ENCODE assay signal across 14 cellular contexts in genomic region chr17:32492281-32492623, GRCh38.
DNase-seq lines count a peak whose midpoint lies in the region; ATAC-seq lines count a peak whose summit lies in the region.
"Had no signal": no experiment of that assay in that cellular context is flagged by ENCODE, and none has a peak within 500 bp of the region (broad histone marks: within the 10 kb centered on the region; RNA-seq: fewer than 3 reads in every experiment).

No MANE protein-coding gene starts in this region.

- peak overlapping the region; percentile 76 for H3K27ac ChIP-seq in SK-N-MC
- peak overlapping the region; percentile 65 for H3K27ac ChIP-seq in cingulate gyrus (ENCODE audit: low read depth, low read length)
- H3K27ac ChIP-seq: uterus had no signal

- H3K36me3 ChIP-seq in SK-N-MC (ENCODE audit: insufficient read depth, low read length), result peaks cover 28% of the 10 kb centered on the region
- H3K36me3 ChIP-seq: uterus had no signal

- H3K27me3 Mint-ChIP-seq in activated naive CD4-positive, alpha-beta T cell treated with anti-CD3 and anti-CD28 coated beads, Interleukin-2, amount 10 ng/mL, durations not matched to agents 7 days and 5 days, result peaks cover 7% of the 10 kb centered on the region
- no peaks in the 10 kb centered on the region for H3K27me3 Mint-ChIP-seq in stimulated activated naive CD8-positive, alpha-beta T cell treated with anti-CD3 and anti-CD28 coated beads, Interleukin-15, amount 100 ng/mL, for 72 hours

- H3K4me1 Mint-ChIP-seq in activated naive CD4-positive, alpha-beta T cell treated with anti-CD3 and anti-CD28 coated beads, Interleukin-2, amount 10 ng/mL, durations not matched to agents 7 days and 5 days, result peaks cover 72% of the 10 kb centered on the region
- peaks cover 90% of the 10 kb centered on the region for H3K4me1 Mint-ChIP-seq in stimulated activated naive CD8-positive, alpha-beta T cell treated with anti-CD3 and anti-CD28 coated beads, Interleukin-15, amount 100 ng/mL, for 72 hours

- H3K4me3 ChIP-seq in SK-N-MC, result peak overlapping the region; percentile 35; the same call in 1 of the 2 replicates
- H3K4me3 ChIP-seq: uterus had no signal

- no peak overlapping the region for H3K9ac ChIP-seq in SK-N-MC (ENCODE audit: insufficient read length)

- H3K9me3 ChIP-seq in SK-N-MC (ENCODE audit: low read depth, low read length), result no peaks in the 10 kb centered on the region
- H3K9me3 ChIP-seq: uterus had no signal

- CTCF ChIA-PET in activated naive CD4-positive, alpha-beta T cell treated with anti-CD3 and anti-CD28 coated beads, Interleukin-2, amount 10 ng/mL, durations not matched to agents 7 days and 5 days (lab: Charles Lee), result interaction anchor here (0.9 to 3.3 kb wide), 8 partner anchors 8 to 167 kb away, joined by 3 to 11 read pairs (median 4); no protein-coding TSS in a partner anchor

- ATAC-seq in stimulated activated naive CD8-positive, alpha-beta T cell treated with anti-CD3 and anti-CD28 coated beads, Interleukin-15, amount 100 ng/mL, for 72 hours, result no peak

- peaks cover 33% of the 10 kb centered on the region for H3K36me3 Mint-ChIP-seq in activated naive CD4-positive, alpha-beta T cell treated with anti-CD3 and anti-CD28 coated beads, Interleukin-2, amount 10 ng/mL, durations not matched to agents 7 days and 5 days

- H3K9me3 Mint-ChIP-seq in activated naive CD4-positive, alpha-beta T cell treated with anti-CD3 and anti-CD28 coated beads, Interleukin-2, amount 10 ng/mL, durations not matched to agents 7 days and 5 days, result no peaks in the 10 kb centered on the region
- H3K9me3 Mint-ChIP-seq in stimulated activated naive CD8-positive, alpha-beta T cell treated with anti-CD3 and anti-CD28 coated beads, Interleukin-15, amount 100 ng/mL, for 72 hours, result no peaks in the 10 kb centered on the region
- H3K9me3 Mint-ChIP-seq: endodermal cell had no signal

- peak overlapping the region; percentile 11 for H3K4me3 Mint-ChIP-seq in activated naive CD4-positive, alpha-beta T cell treated with anti-CD3 and anti-CD28 coated beads, Interleukin-2, amount 10 ng/mL, durations not matched to agents 7 days and 5 days
- peak overlapping the region; percentile 89 to 98 for H3K4me3 Mint-ChIP-seq in stimulated activated naive CD8-positive, alpha-beta T cell treated with anti-CD3 and anti-CD28 coated beads, Interleukin-15, amount 100 ng/mL, for 72 hours
- H3K4me3 Mint-ChIP-seq: endodermal cell had no signal

- peak overlapping the region; percentile 82 for H3K27ac Mint-ChIP-seq in activated naive CD4-positive, alpha-beta T cell treated with anti-CD3 and anti-CD28 coated beads, Interleukin-2, amount 10 ng/mL, durations not matched to agents 7 days and 5 days
- H3K27ac Mint-ChIP-seq in stimulated activated naive CD8-positive, alpha-beta T cell treated with anti-CD3 and anti-CD28 coated beads, Interleukin-15, amount 100 ng/mL, for 72 hours, result peak overlapping the region; percentile 71 to 90

- no peak for DNase-seq in activated naive CD4-positive, alpha-beta T cell treated with anti-CD3 and anti-CD28 coated beads, Interleukin-2, amount 10 ng/mL, durations not matched to agents 7 days and 5 days
- DNase-seq in activated naive CD4-positive, alpha-beta T cell (lab: John Stamatoyannopoulos, UW), result no peak
- no peak for DNase-seq in SK-N-MC (ENCODE audit: low read depth, low spot score)
- DNase-seq in stimulated activated naive CD8-positive, alpha-beta T cell treated with anti-CD3 and anti-CD28 coated beads, Interleukin-15, amount 100 ng/mL, for 72 hours, result no peak
- no peak for DNase-seq in NOMO-1 treated with DMSO at 0.1 percent for 48 hours (lab: John Stamatoyannopoulos, UW; ENCODE audit: unreplicated experiment)
- no peak for DNase-seq in HuH-7.5 (ENCODE audit: low spot score)
- no peak for DNase-seq in GOT3 (lab: John Stamatoyannopoulos, UW)
- DNase-seq: activated CD8-positive, alpha-beta memory T cell treated with anti-CD3 and anti-CD28 coated beads, Interleukin-2, amount 50 U/mL, for 48 hours; DND-41; endodermal cell; foreskin melanocyte; KG1; uterus had no signal
